ENCODE assay signal across 1 cellular context in the genomic region with DNA sequence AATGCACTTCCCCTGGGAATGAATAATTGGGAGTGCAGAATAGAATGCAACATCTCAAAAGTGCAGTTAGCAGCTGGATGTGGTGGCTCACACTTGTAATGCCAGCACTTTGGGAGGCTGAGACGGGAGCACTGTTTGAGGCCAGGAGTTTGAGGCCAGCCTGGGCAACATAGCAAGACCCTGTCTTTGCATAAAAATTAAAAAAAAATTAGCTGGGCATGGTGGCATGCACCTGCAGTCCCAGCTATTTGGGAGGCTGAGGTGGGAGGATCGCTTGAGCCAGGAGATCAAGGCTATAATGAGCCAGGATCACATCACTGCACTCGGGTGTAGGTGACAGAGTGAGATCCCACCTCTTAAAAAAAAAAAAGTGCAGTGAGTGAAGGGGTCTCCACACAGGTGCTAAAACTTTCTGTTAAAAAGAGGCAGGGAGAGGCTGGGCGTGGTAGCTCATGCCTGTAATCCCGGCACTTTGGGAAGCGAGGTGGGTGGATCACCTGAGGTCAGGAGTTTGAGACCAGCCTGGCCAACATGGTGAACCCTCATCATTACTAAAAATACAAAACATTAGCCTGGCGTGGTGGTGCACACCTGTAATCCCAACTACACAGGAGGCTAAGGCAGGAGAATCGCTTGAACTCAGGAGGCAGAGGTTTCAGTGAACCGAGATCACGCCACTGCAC.
A peak's percentile ranks its signal among the peaks of the same experiment; 100 is the strongest.
TF ChIP-seq lines count a peak whose summit lies in the region.

No MANE protein-coding gene starts in this region.

TF ChIP-seq in K562, 482 proteins besides CTCF, POLR2A, EP300 and RAD21:
- TF ChIP-seq ZNF121 (CRISPR knock-in tag; conservative IDR thresholded peaks at IDR 0.05) (peak; percentile 87), SMAD4 (CRISPR knock-in tag; conservative IDR thresholded peaks at IDR 0.05) (no peak)
